Comparison of ENCODE assay signal across 10 cellular contexts in genomic region chr7:28069788-28070187, GRCh38.
A peak's percentile ranks its signal among the peaks of the same experiment; 100 is the strongest.
DNase-seq lines count a peak whose midpoint lies in the region; ATAC-seq and TF ChIP-seq lines count a peak whose summit lies in the region.
"Had no signal": no experiment of that assay in that cellular context is flagged by ENCODE, and none has a peak within 500 bp of the region (broad histone marks: within the 10 kb centered on the region; RNA-seq: fewer than 3 reads in every experiment).

No MANE protein-coding gene starts in this region.

- intact Hi-C loops in activated CD8-positive, alpha-beta T cell treated with anti-CD3 and anti-CD28 coated beads for 36 hours (cut with micrococcal nuclease): no loop called here

- DNase-seq in DMS 273 (lab: John Stamatoyannopoulos, UW; ENCODE audit: unreplicated experiment): peak; percentile 90
- DNase-seq in NCI-H69 (lab: John Stamatoyannopoulos, UW): peak; percentile 54
- peak; percentile 32 for DNase-seq in globus pallidus (ENCODE audit: low spot score)
- DNase-seq in pons (ENCODE audit: low spot score): peak; percentile 47
- DNase-seq in NCI-H146 (lab: John Stamatoyannopoulos, UW): no peak
- no peak for DNase-seq in activated CD8-positive, alpha-beta T cell treated with anti-CD3 and anti-CD28 coated beads for 36 hours
- DNase-seq: islet precursor cell had no signal

- no peaks in the 10 kb centered on the region for H3K36me3 Mint-ChIP-seq in activated CD8-positive, alpha-beta T cell treated with anti-CD3 and anti-CD28 coated beads for 36 hours (ENCODE audit: low read depth)

- POLR2A ChIA-PET in activated CD8-positive, alpha-beta T cell treated with anti-CD3 and anti-CD28 coated beads for 36 hours (lab: Charles Lee): no interaction called here

- CTCF ChIA-PET in activated CD8-positive, alpha-beta T cell treated with anti-CD3 and anti-CD28 coated beads for 36 hours (lab: Charles Lee): interaction anchor here (1.3 to 4.3 kb wide), 5 partner anchors 8 to 27 kb away, joined by 3 to 36 read pairs (median 13); no protein-coding TSS in a partner anchor

- TF ChIP-seq CTCF in activated CD8-positive, alpha-beta T cell treated with anti-CD3 and anti-CD28 coated beads for 36 hours (IDR thresholded peaks at IDR 0.05): no peak

- H3K27ac Mint-ChIP-seq in activated CD8-positive, alpha-beta T cell treated with anti-CD3 and anti-CD28 coated beads for 36 hours: no peak overlapping the region
- H3K27ac Mint-ChIP-seq: stimulated activated naive CD8-positive, alpha-beta T cell treated with anti-CD3 and anti-CD28 coated beads, Interleukin-15, Interleukin-2, amounts not matched to agents 100 ng/mL and 50 ng/mL, for 24 hours had no signal

- peaks cover 2% of the 10 kb centered on the region for H3K4me1 Mint-ChIP-seq in activated CD8-positive, alpha-beta T cell treated with anti-CD3 and anti-CD28 coated beads for 36 hours (ENCODE audit: low read depth)

- no peaks in the 10 kb centered on the region for H3K9me3 Mint-ChIP-seq in activated CD8-positive, alpha-beta T cell treated with anti-CD3 and anti-CD28 coated beads for 36 hours
- H3K9me3 Mint-ChIP-seq: stimulated activated naive CD8-positive, alpha-beta T cell treated with anti-CD3 and anti-CD28 coated beads, Interleukin-15, Interleukin-2, amounts not matched to agents 100 ng/mL and 50 ng/mL, for 24 hours had no signal

- H3K27me3 Mint-ChIP-seq in activated CD8-positive, alpha-beta T cell treated with anti-CD3 and anti-CD28 coated beads for 36 hours: no peaks in the 10 kb centered on the region
- H3K27me3 Mint-ChIP-seq: stimulated activated naive CD8-positive, alpha-beta T cell treated with anti-CD3 and anti-CD28 coated beads, Interleukin-15, Interleukin-2, amounts not matched to agents 100 ng/mL and 50 ng/mL, for 24 hours had no signal

- ATAC-seq in GM18502 (IDR thresholded peaks at IDR 0.05; ENCODE audit: poor library complexity, unreplicated experiment) (no peak), HG03139 (IDR thresholded peaks at IDR 0.05; ENCODE audit: unreplicated experiment) (no peak)
- no peak for ATAC-seq in activated CD8-positive, alpha-beta T cell treated with anti-CD3 and anti-CD28 coated beads for 36 hours

- H3K4me3 Mint-ChIP-seq in activated CD8-positive, alpha-beta T cell treated with anti-CD3 and anti-CD28 coated beads for 36 hours: no peak overlapping the region
- H3K4me3 Mint-ChIP-seq: stimulated activated naive CD8-positive, alpha-beta T cell treated with anti-CD3 and anti-CD28 coated beads, Interleukin-15, Interleukin-2, amounts not matched to agents 100 ng/mL and 50 ng/mL, for 24 hours had no signal

Comparison
In these comparisons a context has a peak if more than half of its experiments do, and no peak if none do; other contexts are left out.
1. DNase-seq: peak in DMS 273 (single experiment), NCI-H69 (single experiment), globus pallidus (single experiment) and pons (single experiment); none in NCI-H146 (single experiment) and activated CD8-positive, alpha-beta T cell treated with anti-CD3 and anti-CD28 coated beads for 36 hours (single experiment).